In genomic region chr17:78524870-78525510, GRCh38 we compare ENCODE assay signal across 26 cellular contexts. TPM values are rescaled to one million over a fixed set of nuclear protein-coding genes. Genes with fewer than 3 reads are reported as not detected.
"Had no signal": no experiment of that assay in that cellular context is flagged by ENCODE, and none has a peak within 500 bp of the region (broad histone marks: within the 10 kb centered on the region; RNA-seq: fewer than 3 reads in every experiment).

No MANE protein-coding gene starts in this region.

- H3K9me3 Mint-ChIP-seq: activated CD8-positive, alpha-beta T cell treated with anti-CD3 and anti-CD28 coated beads for 36 hours; activated naive CD4-positive, alpha-beta T cell treated with anti-CD3 and anti-CD28 coated beads, Interleukin-2, amount 50 U/mL, for 72 hours; brain; IgD-negative memory B cell had no signal

- H3K9ac ChIP-seq: SK-N-SH had no signal

- H3K9me3 ChIP-seq: SJCRH30, SK-N-SH had no signal

- H3K4me3 Mint-ChIP-seq: activated CD8-positive, alpha-beta T cell treated with anti-CD3 and anti-CD28 coated beads for 36 hours; brain had no signal

- DNase-seq: activated CD4-positive, alpha-beta T cell treated with anti-CD3 and anti-CD28 coated beads for 4 hours; activated CD8-positive, alpha-beta memory T cell treated with anti-CD3 and anti-CD28 coated beads, Interleukin-2, amount 50 U/mL, for 4 hours; activated CD8-positive, alpha-beta T cell treated with anti-CD3 and anti-CD28 coated beads for 36 hours; activated naive CD4-positive, alpha-beta T cell treated with Interleukin-2 at 50 U/mL for 16 hours; activated T-cell treated with anti-CD3 and anti-CD28 coated beads, Interleukin-2, amount 50 U/mL, for 1 hour; amygdala; KG1; NCI-H1092; NCI-H1417; NCI-H1694; NCI-H2029 treated with DMSO at 0.1 percent for 48 hours; NCI-H345; NCI-H510A; NCI-H526 treated with DMSO at 0.1 percent for 48 hours; NCI-H82; SJCRH30; SK-N-SH; T-helper 1 cell; WERI-Rb-1 had no signal

- ATAC-seq: activated CD4-positive, CD25-positive, alpha-beta regulatory T cell treated with anti-CD3 and anti-CD28 coated beads, Interleukin-2, amount 50 U/mL, for 24 hours; activated CD8-positive, alpha-beta T cell treated with anti-CD3 and anti-CD28 coated beads for 36 hours; activated naive CD4-positive, alpha-beta T cell treated with anti-CD3 and anti-CD28 coated beads, Interleukin-2, amount 50 U/mL, for 72 hours; Right ventricle myocardium inferior had no signal

- H3K36me3 Mint-ChIP-seq: activated naive CD4-positive, alpha-beta T cell treated with anti-CD3 and anti-CD28 coated beads, Interleukin-2, amount 50 U/mL, for 72 hours; brain had no signal

- H3K27ac Mint-ChIP-seq: activated CD8-positive, alpha-beta T cell treated with anti-CD3 and anti-CD28 coated beads for 36 hours; activated naive CD4-positive, alpha-beta T cell treated with anti-CD3 and anti-CD28 coated beads, Interleukin-2, amount 50 U/mL, for 72 hours; brain; IgD-negative memory B cell had no signal

- H3K4me3 ChIP-seq: SJCRH30 had no signal

- H3K36me3 ChIP-seq: SJCRH30, WERI-Rb-1 had no signal

- H3K27ac ChIP-seq: SJCRH30 had no signal

- H3K27me3 Mint-ChIP-seq: activated CD8-positive, alpha-beta T cell treated with anti-CD3 and anti-CD28 coated beads for 36 hours had no signal

- H3K4me2 ChIP-seq: SK-N-SH had no signal

- H3K27me3 ChIP-seq: SJCRH30 had no signal

RNA-seq across cellular contexts. Expression of gene DNAH17, which starts 52.2 kb away (rescaled TPM):
- total RNA-seq: MCF 10A; Right ventricle myocardium inferior; T-helper 2 cell treated with Interferon-gamma antibody and Interleukin-4, amounts not matched to agents 100 ng/mL and 5 ng/mL, for 36 hours had no signal
